In genomic region chr22:50526849-50527801, GRCh38 we compare ENCODE assay signal across 8 cellular contexts. TPM values are rescaled to one million over a fixed set of nuclear protein-coding genes. Genes with fewer than 3 reads are reported as not detected.
DNase-seq lines count a peak whose midpoint lies in the region; ATAC-seq and TF ChIP-seq lines count a peak whose summit lies in the region.

No MANE protein-coding gene starts in this region.

- H3K27ac Mint-ChIP-seq in nephron = peak overlapping the region; percentile 44 to 68 (median 51)

- WGBS in esophagus muscularis mucosa = 68% methylated on average over 25 of the region's 29 CpGs

- H3K36me3 Mint-ChIP-seq in nephron (ENCODE audit: low read depth) = peaks cover 6% of the 10 kb centered on the region

- TF ChIP-seq POLR2A in esophagus muscularis mucosa (IDR thresholded peaks at IDR 0.05; ENCODE audit: low read depth) = no peak

- H3K4me1 Mint-ChIP-seq in nephron = peaks cover 6% of the 10 kb centered on the region

- peak overlapping the region; percentile 64 to 75 (median 68) for H3K4me3 ChIP-seq in esophagus muscularis mucosa

- no peak for TF ChIP-seq EP300 in esophagus muscularis mucosa (IDR thresholded peaks at IDR 0.05)

- H3K27ac ChIP-seq in VCaP (peak overlapping the region; percentile 91), esophagus muscularis mucosa (replicated peaks in 1 of 4) (peak overlapping the region; percentile 88 to 93 (median 90))

- peak overlapping the region; percentile 77 to 80 (median 80) for H3K4me3 Mint-ChIP-seq in nephron

- peaks cover 10 to 31% (median 19%) of the 10 kb centered on the region in 4 donors for H3K27me3 ChIP-seq in esophagus muscularis mucosa

- peaks cover 39 to 78% (median 69%) of the 10 kb centered on the region in 4 donors for H3K4me1 ChIP-seq in esophagus muscularis mucosa

- no peaks in the 10 kb centered on the region for H3K9me3 ChIP-seq in esophagus muscularis mucosa

- intact Hi-C loops in esophagus muscularis mucosa (cut with DNase I) = loop anchor here (5.0 kb wide), 1 partner anchor 55 kb away; the partner anchor contains the start of gene CHKB

- H3K9me3 Mint-ChIP-seq in nephron = no peaks in the 10 kb centered on the region

- no peak for ATAC-seq in HG03457 (IDR thresholded peaks at IDR 0.05; ENCODE audit: unreplicated experiment)

- peaks cover 38% of the 10 kb centered on the region for H3K27me3 Mint-ChIP-seq in nephron (ENCODE audit: low read depth)

- DNase-seq in DMS114 treated with DMSO at 0.1 percent for 48 hours (lab: John Stamatoyannopoulos, UW; ENCODE audit: unreplicated experiment) (peak; percentile 52), HT-29 (ENCODE audit: low spot score) (peak; percentile 19), esophagus muscularis mucosa (ENCODE audit: extremely low spot score) (no peak), germinal center (ENCODE audit: low spot score) (no peak), T1000 (lab: John Stamatoyannopoulos, UW) (no peak)

- H3K36me3 ChIP-seq in esophagus muscularis mucosa = peaks cover 14 to 21% (median 20%) of the 10 kb centered on the region in 4 donors

- TF ChIP-seq CTCF in VCaP (conservative IDR thresholded peaks at IDR 0.05) (no peak), esophagus muscularis mucosa (IDR thresholded peaks at IDR 0.05) (no peak), nephron (IDR thresholded peaks at IDR 0.05; ENCODE audit: unreplicated experiment in 3 of 3) (no peak)

RNA-seq across cellular contexts. Expression of gene SCO2, which starts 1.7 kb away (rescaled TPM):
- total RNA-seq in HT-29 (2014; rRNA removed; shearing (Covaris generic)) = 5.0 and 5.5 TPM in 2 replicates
- total RNA-seq in esophagus muscularis mucosa = 1 to 10 TPM in 2 of 4 donors, not detected in 2; 3.1 to 5.1 TPM

RNA-seq across cellular contexts. Expression of gene TYMP, which starts 2.7 kb away (rescaled TPM):
- 6.9 and 7.4 TPM in 2 replicates for total RNA-seq in HT-29 (2014; rRNA removed; shearing (Covaris generic))
- 10 to 100 TPM; 27.4 to 79.2 (median 35.9) TPM for total RNA-seq in esophagus muscularis mucosa

RNA-seq across cellular contexts. Expression of gene KLHDC7B, which starts 18.6 kb away (rescaled TPM):
- total RNA-seq in HT-29 (2014; rRNA removed; shearing (Covaris generic)) = not detected in 2 replicates
- under 1 TPM in 1 of 4 donors, not detected in 3; 0.17 TPM for total RNA-seq in esophagus muscularis mucosa

RNA-seq across cellular contexts. Expression of gene NCAPH2, which starts 19.1 kb away (rescaled TPM):
- total RNA-seq in HT-29 (2014; rRNA removed; shearing (Covaris generic)) = 87.9 and 88.8 TPM in 2 replicates
- total RNA-seq in esophagus muscularis mucosa = 10 to 100 TPM; 30.3 to 44.6 (median 41.7) TPM

RNA-seq across cellular contexts. Expression of gene LMF2, which starts 19.6 kb away (rescaled TPM):
- total RNA-seq in HT-29 (2014; rRNA removed; shearing (Covaris generic)) = 52.8 and 53.2 TPM in 2 replicates
- 10 to 100 TPM; 34.9 to 67.1 (median 46.8) TPM for total RNA-seq in esophagus muscularis mucosa

Comparison
In these comparisons a context has a peak if more than half of its experiments do, and no peak if none do; other contexts are left out.
1. DNase-seq: peak in DMS114 treated with DMSO at 0.1 percent for 48 hours (single experiment) and HT-29 (single experiment); none in esophagus muscularis mucosa (single experiment), germinal center (single experiment) and T1000 (single experiment).